Comparison of ENCODE assay signal across 19 cellular contexts in genomic region chr6:100404051-100404450, GRCh38.
"Had no signal": no experiment of that assay in that cellular context is flagged by ENCODE, and none has a peak within 500 bp of the region (broad histone marks: within the 10 kb centered on the region; RNA-seq: fewer than 3 reads in every experiment).

No MANE protein-coding gene starts in this region.

- DNase-seq: Karpas-422; KBM-7; MG63; NCI-H1105; NCI-H1436 treated with DMSO at 0.1 percent for 48 hours; NCI-H1694; NCI-H187 treated with DMSO at 0.1 percent for 48 hours; NCI-H2029 treated with DMSO at 0.1 percent for 48 hours; NCI-H2107; NCI-H2171 treated with DMSO at 0.1 percent for 48 hours; NCI-H2227 treated with DMSO at 0.1 percent for 48 hours; NCI-H526 treated with DMSO at 0.1 percent for 48 hours; NK-92 treated with Interleukin-12 subunit alpha and Interleukin-12 subunit beta, amount 100 ng/mL, for 24 hours; OCI-M1; PC-9; Peyer's patch; SHP77 treated with DMSO at 0.1 percent for 48 hours; SJCRH30; T-helper 2 cell had no signal
